ENCODE assay signal across 19 cellular contexts in genomic region chr1:67158401-67158800, GRCh38. TPM values are rescaled to one million over a fixed set of nuclear protein-coding genes. Genes with fewer than 3 reads are reported as not detected.
A peak's percentile ranks its signal among the peaks of the same experiment; 100 is the strongest.
DNase-seq lines count a peak whose midpoint lies in the region; ATAC-seq and TF ChIP-seq lines count a peak whose summit lies in the region.
"Had no signal": no experiment of that assay in that cellular context is flagged by ENCODE, and none has a peak within 500 bp of the region (broad histone marks: within the 10 kb centered on the region; RNA-seq: fewer than 3 reads in every experiment).

No MANE protein-coding gene starts in this region.

- H3K23ac ChIP-seq in H9 (ENCODE audit: insufficient read length, low read depth, low read length) (no peak overlapping the region), mesenchymal stem cell (ENCODE audit: low read length in 2 of 2) (no peak overlapping the region)

- H2BK12ac ChIP-seq in H9 (ENCODE audit: insufficient read length, low read depth, low read length) (no peak overlapping the region), mesenchymal stem cell (ENCODE audit: low read length in 2 of 2) (no peak overlapping the region)

- peak; percentile 44 for DNase-seq in activated naive CD4-positive, alpha-beta T cell treated with anti-CD3 and anti-CD28 coated beads for 36 hours
- no peak for DNase-seq in activated naive CD4-positive, alpha-beta T cell treated with Interleukin-2 at 50 U/mL for 16 hours
- DNase-seq in H9 (peak; percentile 29), choroid plexus epithelial cell (ENCODE audit: low read depth) (peak; percentile 5), mesenchymal stem cell (no peak)
- no peak for DNase-seq in activated T-helper 1 cell treated with anti-CD3 and anti-CD28 coated beads, Interleukin-12 subunit alpha, Interleukin-12 subunit beta, Interleukin-2, Interleukin-4 antibody, amounts not matched to agents 30 ng/mL and 10 ng/mL and 1 ng/mL, durations not matched to agents 14 hours and 24 hours and 36 hours (ENCODE audit: low spot score)
- DNase-seq: DMS79 treated with DMSO at 0.1 percent for 48 hours, GM23248, NCI-H1092 treated with DMSO at 0.1 percent for 48 hours, NCI-H2081 treated with DMSO at 0.1 percent for 48 hours, NCI-H748 treated with DMSO at 0.1 percent for 48 hours, SHP77 had no signal

- no peaks in the 10 kb centered on the region for H3K27me3 Mint-ChIP-seq in activated naive CD4-positive, alpha-beta T cell treated with anti-CD3 and anti-CD28 coated beads for 36 hours (ENCODE audit: low read depth)
- peaks cover 5% of the 10 kb centered on the region for H3K27me3 Mint-ChIP-seq in H9 (ENCODE audit: low read depth)
- H3K27me3 Mint-ChIP-seq in activated T-helper 1 cell treated with anti-CD3 and anti-CD28 coated beads, Interleukin-12 subunit alpha, Interleukin-12 subunit beta, Interleukin-2, Interleukin-4 antibody, amounts not matched to agents 30 ng/mL and 10 ng/mL and 1 ng/mL, durations not matched to agents 14 hours and 24 hours and 36 hours (ENCODE audit: insufficient read depth), result no peaks in the 10 kb centered on the region

- no peaks in the 10 kb centered on the region for H3K23me2 ChIP-seq in H9 (ENCODE audit: insufficient read length, low read depth, low read length, poor library complexity, severe bottlenecking)

- H3K36me3 ChIP-seq in mesenchymal stem cell (ENCODE audit: control insufficient read depth in 1 of 2, insufficient read depth in 2 of 2, low read depth in 1 of 2, low read length in 2 of 2), result no peaks in the 10 kb centered on the region
- H3K36me3 ChIP-seq: BLaER1 treated with 17β-estradiol and CSF1 and Interleukin-3, amounts not matched to agents 10 nM and 100 nM had no signal

- H3K4me3 ChIP-seq in choroid plexus epithelial cell (ENCODE audit: low read depth, low read length) (no peak overlapping the region), mesenchymal stem cell (ENCODE audit: insufficient read depth in 1 of 2, low read depth in 1 of 2, low read length in 2 of 2) (no peak overlapping the region)
- H3K4me3 ChIP-seq: BLaER1 treated with 17β-estradiol and CSF1 and Interleukin-3, amounts not matched to agents 10 nM and 100 nM; GM23248; SK-N-MC had no signal

- H2BK20ac ChIP-seq in H9 (ENCODE audit: low read depth, low read length, poor library complexity, severe bottlenecking), result no peak overlapping the region

- H2AFZ ChIP-seq in H9 (ENCODE audit: low read length), result no peak overlapping the region
- no peak overlapping the region for H2AFZ ChIP-seq in mesenchymal stem cell (ENCODE audit: low read depth, low read length)
- H2AFZ ChIP-seq: GM23248 had no signal

- H3K4me2 ChIP-seq in H9 (ENCODE audit: insufficient read depth, insufficient read length, low read length), result no peak overlapping the region
- H3K4me2 ChIP-seq in mesenchymal stem cell (ENCODE audit: low read length, poor library complexity, severe bottlenecking), result no peak overlapping the region
- H3K4me2 ChIP-seq: BLaER1 treated with 17β-estradiol and CSF1 and Interleukin-3, amounts not matched to agents 10 nM and 100 nM had no signal

- no peak overlapping the region for H4K5ac ChIP-seq in H9 (ENCODE audit: insufficient read length, low read depth, low read length)

- H3K14ac ChIP-seq in H9 (ENCODE audit: insufficient read depth, low read length) (no peak overlapping the region), mesenchymal stem cell (ENCODE audit: low read length in 2 of 2) (no peak overlapping the region)

- H3T11ph ChIP-seq in H9 (ENCODE audit: low read length), result no peak overlapping the region

- H2BK5ac ChIP-seq in H9 (ENCODE audit: insufficient read length, low read length), result no peak overlapping the region
- H2BK5ac ChIP-seq in mesenchymal stem cell (ENCODE audit: low read depth, low read length, poor library complexity, severe bottlenecking), result no peak overlapping the region

- H3K79me2 ChIP-seq in H9 (ENCODE audit: insufficient read depth, low read length), result no peaks in the 10 kb centered on the region

- no peak for ATAC-seq in GM19023 (IDR thresholded peaks at IDR 0.05; ENCODE audit: unreplicated experiment)

- WGBS in H9 (ENCODE audit: extremely low coverage, insufficient read length, low lambda C conversion rate), result no CpG with 5 or more reads among the region's 2 CpGs
- WGBS in mesenchymal stem cell, result 74% methylated on average over 2 of the region's 2 CpGs

- no peak overlapping the region for H2BK15ac ChIP-seq in H9 (ENCODE audit: low read depth, low read length)
- no peak overlapping the region for H2BK15ac ChIP-seq in mesenchymal stem cell (ENCODE audit: low read depth, poor library complexity, severe bottlenecking)

- H3K4me1 Mint-ChIP-seq in activated naive CD4-positive, alpha-beta T cell treated with anti-CD3 and anti-CD28 coated beads for 36 hours (ENCODE audit: low read depth), result peaks cover 36% of the 10 kb centered on the region
- peaks cover 0 to 4% of the 10 kb centered on the region in 2 experiments; a peak in 2 of 4 replicates for H3K4me1 Mint-ChIP-seq in H9
- H3K4me1 Mint-ChIP-seq in activated T-helper 1 cell treated with anti-CD3 and anti-CD28 coated beads, Interleukin-12 subunit alpha, Interleukin-12 subunit beta, Interleukin-2, Interleukin-4 antibody, amounts not matched to agents 30 ng/mL and 10 ng/mL and 1 ng/mL, durations not matched to agents 14 hours and 24 hours and 36 hours (ENCODE audit: low read depth), result peaks cover 39% of the 10 kb centered on the region

- CTCF ChIA-PET in activated naive CD4-positive, alpha-beta T cell treated with anti-CD3 and anti-CD28 coated beads for 36 hours (lab: Charles Lee), result interaction anchor here (0.7 to 2.2 kb wide), 6 partner anchors 10 to 174 kb away, joined by 3 to 16 read pairs (median 4); no protein-coding TSS in a partner anchor

- H3K9me3 Mint-ChIP-seq in activated naive CD4-positive, alpha-beta T cell treated with anti-CD3 and anti-CD28 coated beads for 36 hours, result peaks cover 2% of the 10 kb centered on the region
- no peaks in the 10 kb centered on the region for H3K9me3 Mint-ChIP-seq in H9
- H3K9me3 Mint-ChIP-seq in activated T-helper 1 cell treated with anti-CD3 and anti-CD28 coated beads, Interleukin-12 subunit alpha, Interleukin-12 subunit beta, Interleukin-2, Interleukin-4 antibody, amounts not matched to agents 30 ng/mL and 10 ng/mL and 1 ng/mL, durations not matched to agents 14 hours and 24 hours and 36 hours, result peaks cover 10% of the 10 kb centered on the region

- no peak overlapping the region for H2BK120ac ChIP-seq in H9 (ENCODE audit: low read depth, low read length, poor library complexity, severe bottlenecking)
- H2BK120ac ChIP-seq in mesenchymal stem cell (ENCODE audit: low read depth, low read length), result no peak overlapping the region

- H4K20me1 ChIP-seq in H9 (ENCODE audit: control insufficient read depth, insufficient read depth, insufficient read length), result no peaks in the 10 kb centered on the region
- H4K20me1 ChIP-seq: BLaER1 treated with 17β-estradiol and CSF1 and Interleukin-3, amounts not matched to agents 10 nM and 100 nM had no signal

- H3K27me3 ChIP-seq in H9 (ENCODE audit: insufficient read depth, low read length) (no peaks in the 10 kb centered on the region), mesenchymal stem cell (ENCODE audit: control insufficient read depth in 1 of 2, insufficient read depth in 1 of 2, low read length in 2 of 2) (peaks cover 13 to 14% of the 10 kb centered on the region in 2 experiments)
- H3K27me3 ChIP-seq: BLaER1 treated with 17β-estradiol and CSF1 and Interleukin-3, amounts not matched to agents 10 nM and 100 nM had no signal

- H3K4me1 ChIP-seq in H9 (ENCODE audit: insufficient read depth, low read length), result no peaks in the 10 kb centered on the region
- no peaks in the 10 kb centered on the region for H3K4me1 ChIP-seq in mesenchymal stem cell (ENCODE audit: control insufficient read depth, insufficient read depth, low read depth, low read length)
- H3K4me1 ChIP-seq: BLaER1 treated with 17β-estradiol and CSF1 and Interleukin-3, amounts not matched to agents 10 nM and 100 nM had no signal

- H4K91ac ChIP-seq in H9 (ENCODE audit: insufficient read length, low read depth, low read length) (no peak overlapping the region), mesenchymal stem cell (ENCODE audit: low read length) (no peak overlapping the region)

- H3K18ac ChIP-seq in H9 (ENCODE audit: insufficient read length, low read depth, low read length) (no peak overlapping the region), mesenchymal stem cell (ENCODE audit: low read depth in 1 of 2, low read length in 2 of 2) (no peak overlapping the region)

- no peak overlapping the region for H3K27ac ChIP-seq in H9 (ENCODE audit: insufficient read length, low read depth, low read length)
- H3K27ac ChIP-seq in mesenchymal stem cell (ENCODE audit: low read length, poor library complexity, severe bottlenecking), result no peak overlapping the region
- H3K27ac ChIP-seq: BLaER1 treated with 17β-estradiol and CSF1 and Interleukin-3, amounts not matched to agents 10 nM and 100 nM; GM23248; SK-N-MC had no signal

- H3K79me1 ChIP-seq in H9 (ENCODE audit: insufficient read depth, low read depth, low read length, poor library complexity, severe bottlenecking), result no peaks in the 10 kb centered on the region
- no peaks in the 10 kb centered on the region for H3K79me1 ChIP-seq in mesenchymal stem cell (replicated peaks; ENCODE audit: low read length, poor library complexity, severe bottlenecking)

- no peak overlapping the region for H3K4ac ChIP-seq in H9 (ENCODE audit: low read depth, low read length)
- H3K4ac ChIP-seq in mesenchymal stem cell (ENCODE audit: low read depth in 1 of 2, low read length in 2 of 2), result no peak overlapping the region

- H3K9me3 ChIP-seq in H9 (ENCODE audit: control insufficient read depth, low read depth, low read length) (no peaks in the 10 kb centered on the region), mesenchymal stem cell (ENCODE audit: control insufficient read depth, low read length) (no peaks in the 10 kb centered on the region)
- H3K9me3 ChIP-seq: BLaER1 treated with 17β-estradiol and CSF1 and Interleukin-3, amounts not matched to agents 10 nM and 100 nM had no signal

- H2AK5ac ChIP-seq in H9 (ENCODE audit: insufficient read length, low read length), result no peak overlapping the region
- H2AK5ac ChIP-seq in mesenchymal stem cell (ENCODE audit: low read length, severe bottlenecking), result no peak overlapping the region

- H4K8ac ChIP-seq in H9 (replicated peaks; ENCODE audit: insufficient read length, low read depth, low read length) (no peak overlapping the region), mesenchymal stem cell (ENCODE audit: low read length) (no peak overlapping the region)

- no peak for TF ChIP-seq CTCF in H9 (conservative IDR thresholded peaks at IDR 0.05)
- no peak for TF ChIP-seq CTCF in choroid plexus epithelial cell (conservative IDR thresholded peaks at IDR 0.05; ENCODE audit: low read depth, low read length)

- H3K9ac ChIP-seq in H9 (ENCODE audit: extremely low read depth, insufficient read length, low read length) (no peak overlapping the region), mesenchymal stem cell (ENCODE audit: low read length) (no peak overlapping the region)
- H3K9ac ChIP-seq: BLaER1 treated with 17β-estradiol and CSF1 and Interleukin-3, amounts not matched to agents 10 nM and 100 nM; GM23248 had no signal

- H3K36me3 Mint-ChIP-seq in activated naive CD4-positive, alpha-beta T cell treated with anti-CD3 and anti-CD28 coated beads for 36 hours (ENCODE audit: low read depth), result peaks cover 2% of the 10 kb centered on the region
- H3K36me3 Mint-ChIP-seq in H9 (ENCODE audit: insufficient read depth in 1 of 3, low read depth in 3 of 3), result no peaks in the 10 kb centered on the region
- peaks cover 14% of the 10 kb centered on the region for H3K36me3 Mint-ChIP-seq in activated T-helper 1 cell treated with anti-CD3 and anti-CD28 coated beads, Interleukin-12 subunit alpha, Interleukin-12 subunit beta, Interleukin-2, Interleukin-4 antibody, amounts not matched to agents 30 ng/mL and 10 ng/mL and 1 ng/mL, durations not matched to agents 14 hours and 24 hours and 36 hours (ENCODE audit: low read depth)

- H3K4me3 Mint-ChIP-seq in activated naive CD4-positive, alpha-beta T cell treated with anti-CD3 and anti-CD28 coated beads for 36 hours, result no peak overlapping the region
- no peak overlapping the region for H3K4me3 Mint-ChIP-seq in H9
- H3K4me3 Mint-ChIP-seq in activated T-helper 1 cell treated with anti-CD3 and anti-CD28 coated beads, Interleukin-12 subunit alpha, Interleukin-12 subunit beta, Interleukin-2, Interleukin-4 antibody, amounts not matched to agents 30 ng/mL and 10 ng/mL and 1 ng/mL, durations not matched to agents 14 hours and 24 hours and 36 hours, result no peak overlapping the region

- no peak overlapping the region for H3K56ac ChIP-seq in H9 (ENCODE audit: insufficient read length, low read depth, low read length)

- H3K27ac Mint-ChIP-seq in activated naive CD4-positive, alpha-beta T cell treated with anti-CD3 and anti-CD28 coated beads for 36 hours, result peak overlapping the region; percentile 73
- no peak overlapping the region for H3K27ac Mint-ChIP-seq in H9
- H3K27ac Mint-ChIP-seq in activated T-helper 1 cell treated with anti-CD3 and anti-CD28 coated beads, Interleukin-12 subunit alpha, Interleukin-12 subunit beta, Interleukin-2, Interleukin-4 antibody, amounts not matched to agents 30 ng/mL and 10 ng/mL and 1 ng/mL, durations not matched to agents 14 hours and 24 hours and 36 hours, result peak overlapping the region; percentile 62

- intact Hi-C loops in activated naive CD4-positive, alpha-beta T cell treated with anti-CD3 and anti-CD28 coated beads for 36 hours (cut with micrococcal nuclease), result loop anchor here (2.0 to 5.0 kb wide), 2 partner anchors 529 to 900 kb away; partner anchors contain the start of gene GADD45A
- intact Hi-C loops in activated T-helper 1 cell treated with anti-CD3 and anti-CD28 coated beads, Interleukin-12 subunit alpha, Interleukin-12 subunit beta, Interleukin-2, Interleukin-4 antibody, amounts not matched to agents 30 ng/mL and 10 ng/mL and 1 ng/mL, durations not matched to agents 14 hours and 24 hours and 36 hours (cut with micrococcal nuclease), result no loop called here

RNA-seq across cellular contexts. Expression of gene IL23R, which starts 7.9 kb away (rescaled TPM):
- 10 to 100 TPM; 12.2 to 14.9 TPM for total RNA-seq in activated naive CD4-positive, alpha-beta T cell treated with anti-CD3 and anti-CD28 coated beads for 36 hours
- not detected in 2 replicates for total RNA-seq in H9 (2021)
- 13.3 and 14.1 TPM in 2 replicates for total RNA-seq in activated T-helper 1 cell treated with anti-CD3 and anti-CD28 coated beads, Interleukin-12 subunit alpha, Interleukin-12 subunit beta, Interleukin-2, Interleukin-4 antibody, amounts not matched to agents 30 ng/mL and 10 ng/mL and 1 ng/mL, durations not matched to agents 14 hours and 24 hours and 36 hours
- polyA plus RNA-seq in mesenchymal stem cell (2013, experiment 1 of 2), result not detected
- polyA plus RNA-seq in mesenchymal stem cell (2013, experiment 2 of 2), result not detected
- total RNA-seq: GM23248, LHCN-M2, NCI-H460, RPMI7951 had no signal
- polyA plus RNA-seq: GM23248 had no signal

RNA-seq across cellular contexts. Expression of gene C1orf141, which starts 23.6 kb away (rescaled TPM):
- under 1 TPM in 1 of 2 experiments, not detected in 1; 0.25 TPM for total RNA-seq in activated naive CD4-positive, alpha-beta T cell treated with anti-CD3 and anti-CD28 coated beads for 36 hours
- not detected in 2 replicates for total RNA-seq in H9 (2021)
- total RNA-seq in activated T-helper 1 cell treated with anti-CD3 and anti-CD28 coated beads, Interleukin-12 subunit alpha, Interleukin-12 subunit beta, Interleukin-2, Interleukin-4 antibody, amounts not matched to agents 30 ng/mL and 10 ng/mL and 1 ng/mL, durations not matched to agents 14 hours and 24 hours and 36 hours, result not detected in 2 replicates
- not detected for polyA plus RNA-seq in mesenchymal stem cell (2013, experiment 1 of 2)
- polyA plus RNA-seq in mesenchymal stem cell (2013, experiment 2 of 2), result not detected
- total RNA-seq: GM23248, LHCN-M2, NCI-H460, OCI-LY7, RPMI7951 had no signal
- polyA plus RNA-seq: GM23248 had no signal

Comparison
In these comparisons a context has a peak if more than half of its experiments do, and no peak if none do; other contexts are left out.
1. DNase-seq: peak in activated naive CD4-positive, alpha-beta T cell treated with anti-CD3 and anti-CD28 coated beads for 36 hours (single experiment), H9 (single experiment) and choroid plexus epithelial cell (single experiment); none in activated naive CD4-positive, alpha-beta T cell treated with Interleukin-2 at 50 U/mL for 16 hours (single experiment), activated T-helper 1 cell treated with anti-CD3 and anti-CD28 coated beads, Interleukin-12 subunit alpha, Interleukin-12 subunit beta, Interleukin-2, Interleukin-4 antibody, amounts not matched to agents 30 ng/mL and 10 ng/mL and 1 ng/mL, durations not matched to agents 14 hours and 24 hours and 36 hours (single experiment) and mesenchymal stem cell (single experiment).
2. H3K27ac Mint-ChIP-seq: peak in activated naive CD4-positive, alpha-beta T cell treated with anti-CD3 and anti-CD28 coated beads for 36 hours (single experiment) and activated T-helper 1 cell treated with anti-CD3 and anti-CD28 coated beads, Interleukin-12 subunit alpha, Interleukin-12 subunit beta, Interleukin-2, Interleukin-4 antibody, amounts not matched to agents 30 ng/mL and 10 ng/mL and 1 ng/mL, durations not matched to agents 14 hours and 24 hours and 36 hours (single experiment); none in H9 (0 of 3).
3. RNA of gene IL23R, which starts 7.9 kb away (total RNA-seq): 12.2 to 14.9 TPM in activated naive CD4-positive, alpha-beta T cell treated with anti-CD3 and anti-CD28 coated beads for 36 hours and 13.3 to 14.1 TPM in activated T-helper 1 cell treated with anti-CD3 and anti-CD28 coated beads, Interleukin-12 subunit alpha, Interleukin-12 subunit beta, Interleukin-2, Interleukin-4 antibody, amounts not matched to agents 30 ng/mL and 10 ng/mL and 1 ng/mL, durations not matched to agents 14 hours and 24 hours and 36 hours; not detected in H9; every median in the first group is over 10 times any median in the second.